In the genomic region with DNA sequence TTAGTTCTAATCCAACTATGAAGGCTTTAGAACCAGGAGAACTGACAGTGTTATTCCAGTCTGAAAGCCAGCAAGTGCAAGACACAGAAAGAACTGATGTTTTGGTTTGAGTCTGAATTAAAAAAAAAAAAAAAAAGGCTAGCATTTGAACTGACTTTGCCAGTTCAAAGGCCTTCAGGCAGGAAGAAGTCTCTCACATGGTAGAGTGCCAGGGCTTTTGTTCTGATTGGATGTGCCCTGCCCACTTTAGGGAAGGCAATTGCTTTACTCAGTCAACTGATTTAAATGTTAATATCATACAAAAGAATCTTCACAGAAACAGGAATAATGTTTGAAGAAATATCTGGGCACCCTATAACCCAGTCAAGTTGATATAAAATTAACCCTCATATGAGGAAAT, we compare ENCODE assay signal across 24 cellular contexts.
"Had no signal": no experiment of that assay in that cellular context is flagged by ENCODE, and none has a peak within 500 bp of the region (broad histone marks: within the 10 kb centered on the region; RNA-seq: fewer than 3 reads in every experiment).

No MANE protein-coding gene starts in this region.

- H3K9me3 ChIP-seq: gastroesophageal sphincter, heart left ventricle, left lung, prostate gland, sigmoid colon, testis, tibial artery had no signal

- H3K36me3 ChIP-seq: gastroesophageal sphincter, heart left ventricle, left lung, prostate gland, sigmoid colon, spleen, tibial artery had no signal

- DNase-seq: cerebellar nuclear complex; cortex of kidney; effector memory CD8-positive, alpha-beta T cell; foreskin fibroblast; heart left ventricle; kidney; left lung; mesenchymal stem cell; naive thymus-derived CD8-positive, alpha-beta T cell; nephron progenitor cell; nucleus accumbens; right cardiac atrium; sigmoid colon; spleen; stimulated activated CD4-positive, alpha-beta T cell treated with anti-CD3 and anti-CD28 coated beads, Interleukin-2, amount 100 ng/mL, for 48 hours; stimulated activated naive B cell treated with anti-CD40 and anti-IgM and Interleukin-4, amounts not matched to agents 10 μg/mL and 1 μg/mL and 100 μg/mL, for 72 hours; substantia nigra; testis; tibial artery had no signal

- H3K36me3 Mint-ChIP-seq: mesothelial cell of epicardium; naive thymus-derived CD8-positive, alpha-beta T cell; type B pancreatic cell had no signal

- H3K4me2 ChIP-seq: hepatocyte had no signal

- H3K27me3 Mint-ChIP-seq: naive thymus-derived CD8-positive, alpha-beta T cell had no signal

- H3K4me3 Mint-ChIP-seq: effector memory CD8-positive, alpha-beta T cell; mesothelial cell of epicardium; naive thymus-derived CD8-positive, alpha-beta T cell; nephron progenitor cell; stimulated activated naive B cell treated with anti-CD40 and anti-IgM and Interleukin-4, amounts not matched to agents 10 μg/mL and 1 μg/mL and 100 μg/mL, for 72 hours; type B pancreatic cell had no signal

- H3K27ac Mint-ChIP-seq: effector memory CD8-positive, alpha-beta T cell; mesothelial cell of epicardium; nephron progenitor cell; stimulated activated naive B cell treated with anti-CD40 and anti-IgM and Interleukin-4, amounts not matched to agents 10 μg/mL and 1 μg/mL and 100 μg/mL, for 72 hours; type B pancreatic cell had no signal

- ATAC-seq: effector memory CD8-positive, alpha-beta T cell; gastroesophageal sphincter; heart left ventricle; left lung; right cardiac atrium; stimulated activated naive B cell treated with anti-CD40 and anti-IgM and Interleukin-4, amounts not matched to agents 10 μg/mL and 1 μg/mL and 100 μg/mL, for 72 hours had no signal

- H3K27ac ChIP-seq: gastroesophageal sphincter, heart left ventricle, hepatocyte, left lung, prostate gland, sigmoid colon, spleen, testis, tibial artery had no signal

- H3K4me3 ChIP-seq: gastroesophageal sphincter, heart left ventricle, hepatocyte, left lung, prostate gland, sigmoid colon, spleen, testis, tibial artery had no signal

- H3K27me3 ChIP-seq: gastroesophageal sphincter, heart left ventricle, hepatocyte, left lung, sigmoid colon, spleen, testis, tibial artery had no signal

- H2AFZ ChIP-seq: hepatocyte had no signal

- H3K9me3 Mint-ChIP-seq: effector memory CD8-positive, alpha-beta T cell; mesothelial cell of epicardium had no signal

- H3K79me2 ChIP-seq: hepatocyte had no signal

- H3K4me1 ChIP-seq: gastroesophageal sphincter, prostate gland, sigmoid colon, testis, tibial artery had no signal
